ENCODE assay signal across 11 cellular contexts in genomic region chr17:38419508-38419981, GRCh38. TPM values are rescaled to one million over a fixed set of nuclear protein-coding genes. Genes with fewer than 3 reads are reported as not detected.
DNase-seq lines count a peak whose midpoint lies in the region; ATAC-seq, FAIRE-seq and TF ChIP-seq lines count a peak whose summit lies in the region.
"Had no signal": no experiment of that assay in that cellular context is flagged by ENCODE, and none has a peak within 500 bp of the region (broad histone marks: within the 10 kb centered on the region; RNA-seq: fewer than 3 reads in every experiment).

No MANE protein-coding gene starts in this region.

- CTCF ChIA-PET in HepG2 (lab: Yijun Ruan, JAX; ENCODE audit: low intra/inter-chr PET ratio, low total read pairs): no interaction called here

- no peak overlapping the region for H3K9ac ChIP-seq in HepG2 (ENCODE audit: insufficient read depth, low read depth, low read length)
- no peak overlapping the region for H3K9ac ChIP-seq in neural progenitor cell

- H3K27ac ChIP-seq in HepG2 (ENCODE audit: extremely low read length, insufficient read depth, low read length): no peak overlapping the region
- no peak overlapping the region for H3K27ac ChIP-seq in right lobe of liver
- peak overlapping the region in 42 of 59 donors; percentile 1 to 100 (median 67) for H3K27ac ChIP-seq in dorsolateral prefrontal cortex
- no peak overlapping the region for H3K27ac ChIP-seq in neural progenitor cell

- TF ChIP-seq CTCF in HepG2 (CRISPR knock-in tag; IDR thresholded peaks at IDR 0.05) (no peak), right lobe of liver (IDR thresholded peaks at IDR 0.05) (no peak), dorsolateral prefrontal cortex (IDR thresholded peaks at IDR 0.05 in 54 of 56, conservative IDR thresholded peaks at IDR 0.05 in 2 of 56; ENCODE audit: low read depth in 1 of 56, partially characterized antibody in 56 of 56) (no peak), neural progenitor cell (IDR thresholded peaks at IDR 0.05) (no peak)

- H3K4me1 ChIP-seq in HepG2 (ENCODE audit: insufficient read depth, low read length) (peaks cover 29% of the 10 kb centered on the region), right lobe of liver (peaks cover 0 to 8% (median 0%) of the 10 kb centered on the region in 4 donors), neural progenitor cell (peaks cover 60% of the 10 kb centered on the region)

- H3K4me2 ChIP-seq in HepG2 (ENCODE audit: low read depth, low read length) (peak overlapping the region; percentile 46), neural progenitor cell (peak overlapping the region; percentile 97)

- DNase-seq in HepG2 (ENCODE audit: low spot score) (no peak), right lobe of liver (no peak), dorsolateral prefrontal cortex (no peak), neural progenitor cell (ENCODE audit: low spot score) (no peak), middle frontal gyrus (ENCODE audit: extremely low spot score, low spot score) (no peak), sciatic nerve (ENCODE audit: low spot score) (no peak)
- DNase-seq: activated CD4-positive, alpha-beta T cell treated with anti-CD3 and anti-CD28 coated beads for 48 hours; CD4-positive, CD25-positive, alpha-beta regulatory T cell; NCI-H187 treated with DMSO at 0.1 percent for 48 hours had no signal

- H4K20me1 ChIP-seq in HepG2 (ENCODE audit: insufficient read depth, low read length) (no peaks in the 10 kb centered on the region; the same call in 1 of the 2 replicates), neural progenitor cell (ENCODE audit: low read depth) (no peaks in the 10 kb centered on the region)

- no peak for ATAC-seq in HepG2
- ATAC-seq in right lobe of liver: no peak
- ATAC-seq in HG03571 (IDR thresholded peaks at IDR 0.05; ENCODE audit: unreplicated experiment): no peak
- no peak for ATAC-seq in sciatic nerve
- no peak for ATAC-seq in stimulated activated memory B cell treated with anti-CD40 and anti-IgM and Interleukin-4, amounts not matched to agents 10 μg/mL and 1 μg/mL and 100 μg/mL, for 72 hours

- H3K27me3 Mint-ChIP-seq in neural progenitor cell (ENCODE audit: insufficient read depth, low read depth): peaks cover 36% of the 10 kb centered on the region
- peaks cover 95% of the 10 kb centered on the region for H3K27me3 Mint-ChIP-seq in stimulated activated memory B cell treated with anti-CD40 and anti-IgM and Interleukin-4, amounts not matched to agents 10 μg/mL and 1 μg/mL and 100 μg/mL, for 72 hours

- no peak for FAIRE-seq in HepG2 (lab: Jason Lieb, UNC)

- no peak overlapping the region for H3K27ac Mint-ChIP-seq in neural progenitor cell
- H3K27ac Mint-ChIP-seq in stimulated activated memory B cell treated with anti-CD40 and anti-IgM and Interleukin-4, amounts not matched to agents 10 μg/mL and 1 μg/mL and 100 μg/mL, for 72 hours: no peak overlapping the region
- H3K27ac Mint-ChIP-seq: CD4-positive, CD25-positive, alpha-beta regulatory T cell had no signal

- H3K9me3 Mint-ChIP-seq in neural progenitor cell: no peaks in the 10 kb centered on the region
- H3K9me3 Mint-ChIP-seq in stimulated activated memory B cell treated with anti-CD40 and anti-IgM and Interleukin-4, amounts not matched to agents 10 μg/mL and 1 μg/mL and 100 μg/mL, for 72 hours: no peaks in the 10 kb centered on the region

- H3K4me1 Mint-ChIP-seq in neural progenitor cell: peaks cover 42% of the 10 kb centered on the region
- H3K4me1 Mint-ChIP-seq in stimulated activated memory B cell treated with anti-CD40 and anti-IgM and Interleukin-4, amounts not matched to agents 10 μg/mL and 1 μg/mL and 100 μg/mL, for 72 hours: peaks cover 19% of the 10 kb centered on the region

- no peaks in the 10 kb centered on the region for H3K36me3 ChIP-seq in HepG2 (replicated peaks in 1 of 2; ENCODE audit: control insufficient read depth in 1 of 2, insufficient read depth in 2 of 2, low read length in 2 of 2)
- no peaks in the 10 kb centered on the region for H3K36me3 ChIP-seq in right lobe of liver
- H3K36me3 ChIP-seq in neural progenitor cell: no peaks in the 10 kb centered on the region

- H3F3A ChIP-seq in neural progenitor cell (ENCODE audit: low read depth): peaks cover 40% of the 10 kb centered on the region

- no TSS peak for BruUV-seq in HepG2 (replicated peaks; lab: Mats Ljungman, UMichigan)

- in situ Hi-C loops in HepG2 (cut with HindIII; ENCODE audit: extremely low pct_ligation_motif_present, low pct_unique_long_range_greater_than_20kb): no loop called here

- H3K9me3 ChIP-seq in HepG2 (ENCODE audit: low read length): no peaks in the 10 kb centered on the region
- no peaks in the 10 kb centered on the region for H3K9me3 ChIP-seq in right lobe of liver
- no peaks in the 10 kb centered on the region for H3K9me3 ChIP-seq in neural progenitor cell (ENCODE audit: low read depth)

- no peak for TF ChIP-seq POLR2A in HepG2 (IDR thresholded peaks at IDR 0.05; ENCODE audit: insufficient read depth in 1 of 2, low read depth in 2 of 2, low read length in 2 of 2)
- TF ChIP-seq POLR2A in right lobe of liver (IDR thresholded peaks at IDR 0.05): no peak

- POLR2A ChIA-PET in HepG2 (lab: Yijun Ruan, JAX): interaction anchor here (0.5 kb wide), 1 partner anchor 20 kb away, joined by 3 read pairs; no protein-coding TSS in a partner anchor

- H3K4me3 Mint-ChIP-seq in neural progenitor cell: peak overlapping the region; percentile 80
- H3K4me3 Mint-ChIP-seq in stimulated activated memory B cell treated with anti-CD40 and anti-IgM and Interleukin-4, amounts not matched to agents 10 μg/mL and 1 μg/mL and 100 μg/mL, for 72 hours: no peak overlapping the region

- H3K4me3 ChIP-seq in HepG2 (replicated peaks in 1 of 3; ENCODE audit: insufficient read depth in 1 of 3, low read depth in 2 of 3, low read length in 3 of 3): peak overlapping the region in 2 of 3 experiments; percentile 18 to 51; a peak in 2 of 6 replicates
- H3K4me3 ChIP-seq in right lobe of liver: no peak overlapping the region
- peak overlapping the region; percentile 26 to 72 (median 55) for H3K4me3 ChIP-seq in dorsolateral prefrontal cortex
- H3K4me3 ChIP-seq in neural progenitor cell: peak overlapping the region; percentile 56

- TF ChIP-seq EP300 in HepG2 (IDR thresholded peaks at IDR 0.05; ENCODE audit: low read depth in 2 of 2, low read length in 2 of 2) (no peak), HepG2 (CRISPR knock-in tag; IDR thresholded peaks at IDR 0.05; ENCODE audit: borderline replicate concordance) (no peak)

- H3K79me2 ChIP-seq in HepG2 (ENCODE audit: insufficient read depth, low read length) (no peaks in the 10 kb centered on the region), neural progenitor cell (ENCODE audit: low read depth) (no peaks in the 10 kb centered on the region)

- no peak overlapping the region for H2AFZ ChIP-seq in HepG2 (ENCODE audit: low read length)
- H2AFZ ChIP-seq in neural progenitor cell (replicated peaks): peak overlapping the region; percentile 12

- intact Hi-C loops in HepG2 (cut with micrococcal nuclease; ENCODE audit: unreplicated experiment): no loop called here
- intact Hi-C loops in right lobe of liver (cut with DNase I): loop anchor here (5.0 kb wide), 2 partner anchors 72 to 77 kb away; partner anchors contain the start of gene GPR179 (in 1 of the 2)
- intact Hi-C loops in dorsolateral prefrontal cortex (cut with DNase I): no loop called here
- intact Hi-C loops in sciatic nerve (cut with DNase I): no loop called here

- no peak for TF ChIP-seq RAD21 in HepG2 (CRISPR knock-in tag; IDR thresholded peaks at IDR 0.05)

- no peaks in the 10 kb centered on the region for H3K36me3 Mint-ChIP-seq in neural progenitor cell
- no peaks in the 10 kb centered on the region for H3K36me3 Mint-ChIP-seq in stimulated activated memory B cell treated with anti-CD40 and anti-IgM and Interleukin-4, amounts not matched to agents 10 μg/mL and 1 μg/mL and 100 μg/mL, for 72 hours
- H3K36me3 Mint-ChIP-seq: CD4-positive, CD25-positive, alpha-beta regulatory T cell had no signal

- WGBS in HepG2 (ENCODE audit: low lambda C conversion rate): 19% methylated on average over 5 of the region's 10 CpGs
- WGBS in right lobe of liver (ENCODE audit: insufficient coverage, low coverage, low lambda C conversion rate, missing lambda C conversion rate): 9% methylated on average over 4 of the region's 10 CpGs

- H3K27me3 ChIP-seq in HepG2 (ENCODE audit: control insufficient read depth in 1 of 2, insufficient read depth in 2 of 2, low read length in 2 of 2) (peaks cover 24 to 69% of the 10 kb centered on the region in 2 experiments), right lobe of liver (peaks cover 0 to 5% of the 10 kb centered on the region in 2 donors), dorsolateral prefrontal cortex (peaks cover 0 to 3% (median 0%) of the 10 kb centered on the region in 45 donors), neural progenitor cell (peaks cover 31% of the 10 kb centered on the region)

RNA-seq across cellular contexts. Expression of gene ARHGAP23, which starts 8.7 kb away (rescaled TPM):
- total RNA-seq in HepG2 (2016; rRNA removed; fragmentation: Illumina TruSeq; extraction: Trizol): not detected in 2 replicates
- not detected in 2 replicates for total RNA-seq in HepG2 (2016; cell fraction: cytosol; rRNA removed; fragmentation: Illumina TruSeq; extraction: Trizol; ENCODE audit: low read depth)
- 0.22 TPM in 1 of 2 replicates, not detected in the other for total RNA-seq in HepG2 (2016; cell fraction: insoluble cytoplasmic fraction; rRNA removed; fragmentation: Illumina TruSeq; extraction: Trizol)
- not detected in 2 replicates for total RNA-seq in HepG2 (2016; cell fraction: membrane; rRNA removed; fragmentation: Illumina TruSeq; extraction: Trizol)
- 0.96 TPM in 1 of 2 replicates, not detected in the other for total RNA-seq in HepG2 (2016; cell fraction: nucleus; rRNA removed; fragmentation: Illumina TruSeq; extraction: Trizol)
- 0.03 TPM in 2 replicates for polyA plus RNA-seq in HepG2 (2011; rRNA removed)
- polyA plus RNA-seq in HepG2 (2011; cell fraction: cytosol; rRNA removed): 0.03 and 0.14 TPM in 2 replicates
- 0.28 and 0.32 TPM in 2 replicates for polyA plus RNA-seq in HepG2 (2011; cell fraction: nucleus; rRNA removed)
- 0.08 and 0.20 TPM in 2 replicates for polyA plus RNA-seq in HepG2 (2012)
- 0.18 TPM in 1 of 2 replicates, not detected in the other for polyA plus RNA-seq in HepG2 (2016; cell fraction: cytosol; fragmentation: Illumina TruSeq; extraction: Trizol; ENCODE audit: low read depth)
- polyA plus RNA-seq in HepG2 (2016; cell fraction: insoluble cytoplasmic fraction; fragmentation: Illumina TruSeq; extraction: Trizol; ENCODE audit: low read depth): 0.04 TPM in 1 of 2 replicates, not detected in the other
- polyA plus RNA-seq in HepG2 (2016; cell fraction: membrane; fragmentation: Illumina TruSeq; extraction: Trizol; ENCODE audit: low read depth): not detected in 2 replicates
- 0.15 and 0.55 TPM in 2 replicates for polyA plus RNA-seq in HepG2 (2016; cell fraction: nucleus; fragmentation: Illumina TruSeq; extraction: Trizol; ENCODE audit: insufficient read depth, low read depth)
- polyA minus RNA-seq in HepG2 (2011; rRNA and poly(A)+ RNA removed; ENCODE audit: low replicate concordance): 41.8 TPM in 1 of 2 replicates, not detected in the other
- polyA minus RNA-seq in HepG2 (2011; cell fraction: cytosol; rRNA and poly(A)+ RNA removed): 0.20 TPM in 1 of 2 replicates, not detected in the other
- polyA minus RNA-seq in HepG2 (2011; cell fraction: nucleus; rRNA and poly(A)+ RNA removed): 0.39 TPM in 1 of 2 replicates, not detected in the other
- total RNA-seq in right lobe of liver: 1 to 10 TPM; 1.4 to 9.5 (median 3.8) TPM
- total RNA-seq in dorsolateral prefrontal cortex: 100 to 1,000 TPM in 109 of 120 experiments, 10 to 100 TPM in 11; 93.2 to 496 (median 159) TPM
- total RNA-seq in neural progenitor cell (ENCODE audit: low replicate concordance): 6.1 and 14.2 TPM in 2 replicates
- 154 TPM for total RNA-seq in sciatic nerve

Comparison
In these comparisons a context has a peak if more than half of its experiments do, and no peak if none do; other contexts are left out.
1. H3K4me3 ChIP-seq: peak in HepG2 (2 of 3), dorsolateral prefrontal cortex (59 of 59) and neural progenitor cell (single experiment); none in right lobe of liver (0 of 3).
2. intact Hi-C loops: an anchor here in right lobe of liver (5.0 kb wide); none called in HepG2, dorsolateral prefrontal cortex and sciatic nerve.
3. H3K27ac ChIP-seq: peak in dorsolateral prefrontal cortex (42 of 59); none in HepG2 (single experiment), right lobe of liver (0 of 3) and neural progenitor cell (single experiment).